25 cellular contexts compared by ENCODE assay signal in the genomic region with DNA sequence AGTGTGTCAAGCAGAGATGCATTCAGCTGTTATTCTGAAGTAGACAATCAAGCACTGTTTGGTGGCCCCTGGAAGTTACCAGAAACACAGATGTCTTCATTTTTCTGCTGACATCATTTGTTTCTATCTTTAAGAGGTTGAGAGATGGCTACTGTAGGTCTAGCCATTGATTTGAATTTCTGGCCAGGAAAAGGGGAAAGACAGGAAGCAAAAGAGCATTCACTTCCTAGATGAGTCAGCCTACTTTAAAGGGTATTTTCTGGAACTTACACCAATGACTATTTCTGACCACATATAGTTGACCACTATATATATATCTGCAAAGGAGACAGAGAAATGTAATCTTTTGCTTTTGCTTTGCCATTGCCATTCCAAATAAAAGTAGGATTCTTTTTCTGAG.
"Had no signal": no experiment of that assay in that cellular context is flagged by ENCODE, and none has a peak within 500 bp of the region (broad histone marks: within the 10 kb centered on the region; RNA-seq: fewer than 3 reads in every experiment).

No MANE protein-coding gene starts in this region.

- H3K27ac ChIP-seq: RWPE1, SJCRH30 had no signal

- H3K36me3 ChIP-seq: MG63, SJCRH30 had no signal

- H3K4me3 ChIP-seq: MG63, SJCRH30 had no signal

- DNase-seq: IMR-90, Karpas-422, KG1, MG63, NCI-H1092, NCI-H1105 treated with DMSO at 0.1 percent for 48 hours, NCI-H1417 treated with DMSO at 0.1 percent for 48 hours, NCI-H146, NCI-H1694 treated with DMSO at 0.1 percent for 48 hours, NCI-H1930, NCI-H2081, NCI-H2107, NCI-H2227 treated with DMSO at 0.1 percent for 48 hours, NCI-H524, NCI-H526 treated with DMSO at 0.1 percent for 48 hours, NCI-H748 treated with DMSO at 0.1 percent for 48 hours, PC-3, SHP77 treated with DMSO at 0.1 percent for 48 hours, SJCRH30, T-helper 1 cell, T-helper 17 cell had no signal

- H3K4me1 ChIP-seq: SJCRH30 had no signal

- H3K9me3 ChIP-seq: MG63, SJCRH30 had no signal

- ATAC-seq: HepG2, Panc1, PC-3, SK-N-SH treated with all-trans-retinoic acid at 6 μM for 48 hours, T-helper 17 cell had no signal
